ENCODE assay signal across 15 cellular contexts in genomic region chr1:241591317-241591716, GRCh38. TPM values are rescaled to one million over a fixed set of nuclear protein-coding genes. Genes with fewer than 3 reads are reported as not detected.
DNase-seq lines count a peak whose midpoint lies in the region; ATAC-seq and TF ChIP-seq lines count a peak whose summit lies in the region.
"Had no signal": no experiment of that assay in that cellular context is flagged by ENCODE, and none has a peak within 500 bp of the region (broad histone marks: within the 10 kb centered on the region; RNA-seq: fewer than 3 reads in every experiment).

No MANE protein-coding gene starts in this region.

- TF ChIP-seq CTCF in RWPE2 (IDR thresholded peaks at IDR 0.05; ENCODE audit: poor library complexity, severe bottlenecking) = no peak
- TF ChIP-seq CTCF in fibroblast of villous mesenchyme (IDR thresholded peaks at IDR 0.05; ENCODE audit: insufficient read depth, low read depth, low read length) = no peak

- no peak overlapping the region for H3K4me3 Mint-ChIP-seq in activated T-cell treated with anti-CD3 and anti-CD28 coated beads, Interleukin-2, amount 50 U/mL, for 24 hours
- no peak overlapping the region for H3K4me3 Mint-ChIP-seq in activated T-cell treated with anti-CD3 and anti-CD28 coated beads, Interleukin-2, amount 50 U/mL, for 4 hours
- H3K4me3 Mint-ChIP-seq in stimulated activated naive B cell treated with anti-CD40 and anti-IgM and Interleukin-4, amounts not matched to agents 10 μg/mL and 1 μg/mL and 100 μg/mL, for 72 hours = no peak overlapping the region

- peaks cover 17% of the 10 kb centered on the region for H3K36me3 Mint-ChIP-seq in activated T-cell treated with anti-CD3 and anti-CD28 coated beads, Interleukin-2, amount 50 U/mL, for 24 hours (ENCODE audit: low read depth)
- H3K36me3 Mint-ChIP-seq in activated T-cell treated with anti-CD3 and anti-CD28 coated beads, Interleukin-2, amount 50 U/mL, for 4 hours (ENCODE audit: insufficient read depth) = peaks cover 15% of the 10 kb centered on the region
- H3K36me3 Mint-ChIP-seq in stimulated activated naive B cell treated with anti-CD40 and anti-IgM and Interleukin-4, amounts not matched to agents 10 μg/mL and 1 μg/mL and 100 μg/mL, for 72 hours = peaks cover 59 to 83% of the 10 kb centered on the region in 2 donors

- H3K4me1 ChIP-seq in RWPE2 (ENCODE audit: insufficient read depth, poor library complexity, severe bottlenecking) = peaks cover 33% of the 10 kb centered on the region
- H3K4me1 ChIP-seq: gastroesophageal sphincter had no signal

- H3K4me3 ChIP-seq in RWPE2 (ENCODE audit: severe bottlenecking) (no peak overlapping the region), fibroblast of villous mesenchyme (ENCODE audit: low read depth, low read length) (no peak overlapping the region)
- H3K4me3 ChIP-seq: gastroesophageal sphincter, lung had no signal

- no peaks in the 10 kb centered on the region for H3K9me3 ChIP-seq in RWPE2 (ENCODE audit: severe bottlenecking)
- H3K9me3 ChIP-seq: gastroesophageal sphincter had no signal

- no peaks in the 10 kb centered on the region for H3K27me3 ChIP-seq in RWPE2 (ENCODE audit: insufficient read depth, poor library complexity, severe bottlenecking)
- H3K27me3 ChIP-seq: gastroesophageal sphincter had no signal

- no peaks in the 10 kb centered on the region for H3K36me3 ChIP-seq in RWPE2 (ENCODE audit: low read depth)
- H3K36me3 ChIP-seq: gastroesophageal sphincter had no signal

- peak overlapping the region; percentile 87 for H3K27ac Mint-ChIP-seq in activated T-cell treated with anti-CD3 and anti-CD28 coated beads, Interleukin-2, amount 50 U/mL, for 24 hours
- H3K27ac Mint-ChIP-seq in stimulated activated naive B cell treated with anti-CD40 and anti-IgM and Interleukin-4, amounts not matched to agents 10 μg/mL and 1 μg/mL and 100 μg/mL, for 72 hours = peak overlapping the region; percentile 95

- peaks cover 30% of the 10 kb centered on the region for H3K4me1 Mint-ChIP-seq in activated T-cell treated with anti-CD3 and anti-CD28 coated beads, Interleukin-2, amount 50 U/mL, for 24 hours (ENCODE audit: low read depth)
- H3K4me1 Mint-ChIP-seq in activated T-cell treated with anti-CD3 and anti-CD28 coated beads, Interleukin-2, amount 50 U/mL, for 4 hours (ENCODE audit: low read depth) = peaks cover 16% of the 10 kb centered on the region
- peaks cover 31 to 49% of the 10 kb centered on the region in 2 donors for H3K4me1 Mint-ChIP-seq in stimulated activated naive B cell treated with anti-CD40 and anti-IgM and Interleukin-4, amounts not matched to agents 10 μg/mL and 1 μg/mL and 100 μg/mL, for 72 hours

- ATAC-seq in activated T-cell treated with anti-CD3 and anti-CD28 coated beads, Interleukin-2, amount 50 U/mL, for 4 hours = no peak
- ATAC-seq in RWPE2 (ENCODE audit: low read depth) = peak; percentile 56
- ATAC-seq in stimulated activated naive B cell treated with anti-CD40 and anti-IgM and Interleukin-4, amounts not matched to agents 10 μg/mL and 1 μg/mL and 100 μg/mL, for 72 hours (replicated peaks) = peak in 1 of 2 donors; percentile 17
- no peak for ATAC-seq in GM19395 (IDR thresholded peaks at IDR 0.05; ENCODE audit: unreplicated experiment)
- ATAC-seq: gastroesophageal sphincter had no signal

- no peaks in the 10 kb centered on the region for H3K9me3 Mint-ChIP-seq in activated T-cell treated with anti-CD3 and anti-CD28 coated beads, Interleukin-2, amount 50 U/mL, for 24 hours
- no peaks in the 10 kb centered on the region for H3K9me3 Mint-ChIP-seq in activated T-cell treated with anti-CD3 and anti-CD28 coated beads, Interleukin-2, amount 50 U/mL, for 4 hours
- no peaks in the 10 kb centered on the region for H3K9me3 Mint-ChIP-seq in stimulated activated naive B cell treated with anti-CD40 and anti-IgM and Interleukin-4, amounts not matched to agents 10 μg/mL and 1 μg/mL and 100 μg/mL, for 72 hours

- peak overlapping the region; percentile 89 for H3K27ac ChIP-seq in RWPE2 (ENCODE audit: poor library complexity, severe bottlenecking)
- H3K27ac ChIP-seq: gastroesophageal sphincter had no signal

- DNase-seq in activated T-cell treated with anti-CD3 and anti-CD28 coated beads, Interleukin-2, amount 50 U/mL, for 24 hours = no peak
- no peak for DNase-seq in activated T-cell treated with anti-CD3 and anti-CD28 coated beads, Interleukin-2, amount 50 U/mL, for 4 hours
- DNase-seq in RWPE2 (ENCODE audit: low spot score) (no peak), fibroblast of villous mesenchyme (ENCODE audit: low read depth) (peak; percentile 70), OCI-M2 (lab: John Stamatoyannopoulos, UW; ENCODE audit: unreplicated experiment) (no peak), NCI-H2107 treated with DMSO at 0.1 percent for 48 hours (lab: John Stamatoyannopoulos, UW; ENCODE audit: unreplicated experiment) (no peak)
- DNase-seq in stimulated activated naive B cell treated with anti-CD40 and anti-IgM and Interleukin-4, amounts not matched to agents 10 μg/mL and 1 μg/mL and 100 μg/mL, for 72 hours = no peak
- DNase-seq: activated T-cell treated with anti-CD3 and anti-CD28 coated beads, Interleukin-2, amount 50 U/mL, for 48 hours; GOT3; NCI-H1930; stimulated activated CD4-positive, alpha-beta T cell treated with anti-CD3 and anti-CD28 coated beads, Interleukin-2, amount 100 ng/mL, for 48 hours had no signal

- H3K27me3 Mint-ChIP-seq in activated T-cell treated with anti-CD3 and anti-CD28 coated beads, Interleukin-2, amount 50 U/mL, for 24 hours = no peaks in the 10 kb centered on the region
- H3K27me3 Mint-ChIP-seq in activated T-cell treated with anti-CD3 and anti-CD28 coated beads, Interleukin-2, amount 50 U/mL, for 4 hours (ENCODE audit: low read depth) = no peaks in the 10 kb centered on the region
- no peaks in the 10 kb centered on the region for H3K27me3 Mint-ChIP-seq in stimulated activated naive B cell treated with anti-CD40 and anti-IgM and Interleukin-4, amounts not matched to agents 10 μg/mL and 1 μg/mL and 100 μg/mL, for 72 hours

RNA-seq across cellular contexts. Expression of gene CHML, which starts 48.9 kb away (rescaled TPM):
- 10 to 100 TPM; 27.2 to 46.7 (median 28.9) TPM for total RNA-seq in activated T-cell treated with anti-CD3 and anti-CD28 coated beads, Interleukin-2, amount 50 U/mL, for 4 hours
- 16.4 and 17.7 TPM in 2 replicates for total RNA-seq in fibroblast of villous mesenchyme

RNA-seq across cellular contexts. Expression of gene OPN3, which starts 48.9 kb away (rescaled TPM):
- 1 to 10 TPM; 6.2 to 8.5 (median 6.9) TPM for total RNA-seq in activated T-cell treated with anti-CD3 and anti-CD28 coated beads, Interleukin-2, amount 50 U/mL, for 4 hours
- total RNA-seq in fibroblast of villous mesenchyme = 19.6 and 47.5 TPM in 2 replicates

RNA-seq across cellular contexts. Expression of gene KMO, which starts 59.1 kb away (rescaled TPM):
- under 1 TPM; 0.34 to 0.91 (median 0.49) TPM for total RNA-seq in activated T-cell treated with anti-CD3 and anti-CD28 coated beads, Interleukin-2, amount 50 U/mL, for 4 hours
- under 0.01 TPM in 1 of 2 replicates, not detected in the other for total RNA-seq in fibroblast of villous mesenchyme
- total RNA-seq: cerebellum had no signal
